In the genomic region with DNA sequence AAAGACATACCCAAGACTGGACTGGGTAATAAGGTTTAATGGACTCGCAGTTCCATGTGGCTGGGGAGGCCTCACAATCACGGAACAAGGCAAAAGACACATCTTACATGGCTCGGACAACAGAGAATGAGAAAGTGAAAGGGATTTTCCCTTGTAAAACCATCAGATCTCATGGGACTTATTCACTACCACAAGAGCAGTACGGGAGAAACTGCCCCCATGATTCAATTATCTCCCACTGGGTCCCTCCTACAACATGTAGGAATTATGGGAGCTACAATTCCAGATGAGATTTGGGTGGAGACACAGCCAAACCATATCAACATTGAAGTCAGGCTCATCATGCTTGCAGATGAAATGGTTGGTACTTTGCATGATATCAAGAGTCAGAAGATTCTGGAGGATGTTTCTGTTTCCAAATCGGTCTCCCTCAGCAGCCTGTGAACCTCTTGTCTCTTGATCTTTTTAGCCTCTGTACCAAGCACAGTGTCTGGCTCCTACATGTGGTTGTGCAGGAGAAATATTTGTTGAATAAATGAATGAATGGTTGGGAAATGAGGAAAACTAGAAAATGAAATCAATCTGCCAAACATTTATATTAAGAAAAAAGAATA, we compare ENCODE assay signal across 16 cellular contexts.
A peak's percentile ranks its signal among the peaks of the same experiment; 100 is the strongest.
DNase-seq lines count a peak whose midpoint lies in the region; ATAC-seq and TF ChIP-seq lines count a peak whose summit lies in the region.
"Had no signal": no experiment of that assay in that cellular context is flagged by ENCODE, and none has a peak within 500 bp of the region (broad histone marks: within the 10 kb centered on the region; RNA-seq: fewer than 3 reads in every experiment).

No MANE protein-coding gene starts in this region.

- H3K36me3 ChIP-seq in BLaER1 (peaks cover 21% of the 10 kb centered on the region), esophagus squamous epithelium (no peaks in the 10 kb centered on the region)
- H3K36me3 ChIP-seq: cardiac muscle cell had no signal

- H3K4me3 ChIP-seq in BLaER1 (peak overlapping the region; percentile 1; the same call in 1 of the 2 replicates), esophagus squamous epithelium (no peak overlapping the region)
- H3K4me3 ChIP-seq: cardiac muscle cell had no signal

- ATAC-seq in GM19324 (IDR thresholded peaks at IDR 0.05; ENCODE audit: low FRiP score, unreplicated experiment) (peak; percentile 75), HG02571 (IDR thresholded peaks at IDR 0.05; ENCODE audit: unreplicated experiment) (peak; percentile 76), HG03196 (IDR thresholded peaks at IDR 0.05; ENCODE audit: unreplicated experiment) (peak; percentile 75)

- peak overlapping the region; percentile 40; the same call in 1 of the 2 replicates for H3K9ac ChIP-seq in BLaER1

- no peak for TF ChIP-seq POLR2A in esophagus squamous epithelium (IDR thresholded peaks at IDR 0.05)

- intact Hi-C loops in esophagus squamous epithelium (cut with DNase I), result no loop called here

- peaks cover 46% of the 10 kb centered on the region for H3K4me1 ChIP-seq in BLaER1
- no peaks in the 10 kb centered on the region for H3K4me1 ChIP-seq in esophagus squamous epithelium

- no peak for TF ChIP-seq CTCF in esophagus squamous epithelium (IDR thresholded peaks at IDR 0.05)

- H3K27me3 ChIP-seq in BLaER1 (no peaks in the 10 kb centered on the region), esophagus squamous epithelium (no peaks in the 10 kb centered on the region)
- H3K27me3 ChIP-seq: cardiac muscle cell had no signal

- H3K4me2 ChIP-seq in BLaER1, result peak overlapping the region; percentile 72

- H3K27ac ChIP-seq in BLaER1, result peak overlapping the region; percentile 54
- H3K27ac ChIP-seq in esophagus squamous epithelium, result no peak overlapping the region
- H3K27ac ChIP-seq: 22Rv1, cardiac muscle cell had no signal

- H3K9me3 ChIP-seq in BLaER1 (peaks cover 16% of the 10 kb centered on the region; the same call in 1 of the 2 replicates), esophagus squamous epithelium (no peaks in the 10 kb centered on the region)

- no peak for DNase-seq in kidney glomerular epithelial cell (lab: John Stamatoyannopoulos, UW)
- DNase-seq in NCI-H446 (lab: John Stamatoyannopoulos, UW), result no peak
- no peak for DNase-seq in esophagus squamous epithelium (lab: John Stamatoyannopoulos, UW)
- DNase-seq in DMS 273 treated with DMSO at 0.1 percent for 48 hours (lab: John Stamatoyannopoulos, UW), result no peak
- DNase-seq: activated CD4-positive, alpha-beta T cell treated with anti-CD3 and anti-CD28 coated beads for 48 hours; KG1; NCI-H2081; retina; stimulated activated CD4-positive, alpha-beta T cell treated with anti-CD3 and anti-CD28 coated beads, Interleukin-4, amount 100 ng/mL, for 4 hours; T-helper 1 cell had no signal

- 87 to 95% methylated on average over 5 of the region's 5 CpGs for WGBS in esophagus squamous epithelium, 2 donors

- H4K20me1 ChIP-seq in BLaER1, result no peaks in the 10 kb centered on the region
